8 cellular contexts compared by ENCODE assay signal in the genomic region with DNA sequence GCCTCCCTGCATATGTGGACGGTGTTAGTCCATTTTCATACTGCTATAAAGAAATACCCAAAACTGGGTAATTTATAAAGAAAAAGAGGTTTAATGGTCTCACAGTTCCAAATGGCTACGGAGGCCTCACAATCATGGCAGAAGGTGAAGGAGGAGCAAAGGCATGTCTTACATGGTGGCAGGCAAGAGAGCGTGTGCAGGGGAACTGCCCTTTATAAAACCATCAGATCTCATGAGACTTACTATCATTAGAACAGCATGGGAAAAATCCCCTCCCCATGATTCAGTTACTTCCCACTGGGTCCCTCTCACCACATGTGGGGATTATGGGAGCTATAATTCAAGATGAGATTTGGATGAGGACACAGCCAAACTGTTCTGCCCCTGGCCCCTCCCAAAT. TPM values are rescaled to one million over a fixed set of nuclear protein-coding genes. Genes with fewer than 3 reads are reported as not detected.
DNase-seq lines count a peak whose midpoint lies in the region; ATAC-seq and TF ChIP-seq lines count a peak whose summit lies in the region.
"Not testable (repeated sequence)": the region's sequence is repeated elsewhere in the genome, so short reads cannot be mapped to it uniquely, and the experiment has no call there.

No MANE protein-coding gene starts in this region.

- not testable (repeated sequence) for H3K9me2 ChIP-seq in GM23248 (ENCODE audit: insufficient read depth); OCI-LY1 (ENCODE audit: low read depth, low read length)

- H3K4me3 Mint-ChIP-seq in activated CD8-positive, alpha-beta T cell treated with anti-CD3 and anti-CD28 coated beads, Interleukin-2, amount 10 ng/mL, durations not matched to agents 7 days and 5 days = peak overlapping the region; percentile 99
- H3K4me3 Mint-ChIP-seq in brain (peak overlapping the region; percentile 100), natural killer cell (peak overlapping the region; percentile 99)
- H3K4me3 Mint-ChIP-seq in stimulated activated memory B cell treated with anti-CD40 and anti-IgM and Interleukin-4, amounts not matched to agents 10 μg/mL and 1 μg/mL and 100 μg/mL, for 72 hours = peak overlapping the region; percentile 97

- in situ Hi-C loops in GM23248 (cut with MboI) = not testable (repeated sequence)

- not testable (repeated sequence) for H3K9me3 Mint-ChIP-seq in activated CD8-positive, alpha-beta T cell treated with anti-CD3 and anti-CD28 coated beads, Interleukin-2, amount 10 ng/mL, durations not matched to agents 7 days and 5 days (ENCODE audit: insufficient read depth); natural killer cell; stimulated activated memory B cell treated with anti-CD40 and anti-IgM and Interleukin-4, amounts not matched to agents 10 μg/mL and 1 μg/mL and 100 μg/mL, for 72 hours
- H3K9me3 Mint-ChIP-seq in brain = peaks cover 3 to 16% (median 10%) of the 10 kb centered on the region in 5 experiments

- 94 to 98% methylated on average over 3 of the region's 3 CpGs for WGBS in GM23248 (ENCODE audit: low coverage in 1 of 2, low lambda C conversion rate in 2 of 2, missing lambda C conversion rate in 2 of 2), 2 experiments

- DNase-seq in GM23248; activated CD8-positive, alpha-beta T cell treated with anti-CD3 and anti-CD28 coated beads, Interleukin-2, amount 10 ng/mL, durations not matched to agents 7 days and 5 days; cardiac muscle cell (ENCODE audit: low read depth in 1 of 2, low spot score in 1 of 2); natural killer cell: not testable (repeated sequence)

- H3K4me1 Mint-ChIP-seq in activated CD8-positive, alpha-beta T cell treated with anti-CD3 and anti-CD28 coated beads, Interleukin-2, amount 10 ng/mL, durations not matched to agents 7 days and 5 days (ENCODE audit: low read depth) = peaks cover 29% of the 10 kb centered on the region
- H3K4me1 Mint-ChIP-seq in brain (peaks cover 58% of the 10 kb centered on the region), natural killer cell (peaks cover 48 to 50% of the 10 kb centered on the region in 2 donors)
- H3K4me1 Mint-ChIP-seq in stimulated activated memory B cell treated with anti-CD40 and anti-IgM and Interleukin-4, amounts not matched to agents 10 μg/mL and 1 μg/mL and 100 μg/mL, for 72 hours = peaks cover 39% of the 10 kb centered on the region

- H3K9ac ChIP-seq in GM23248 = peak overlapping the region; percentile 88
- not testable (repeated sequence) for H3K9ac ChIP-seq in OCI-LY1 (ENCODE audit: low read length)

- peak overlapping the region; percentile 97 for H3K4me3 ChIP-seq in GM23248
- H3K4me3 ChIP-seq in OCI-LY1 (ENCODE audit: low read depth, low read length, poor library complexity, severe bottlenecking) = peak overlapping the region; percentile 80
- H3K4me3 ChIP-seq in cardiac muscle cell = peak overlapping the region; percentile 58

- peaks cover 32% of the 10 kb centered on the region for H3K36me3 Mint-ChIP-seq in activated CD8-positive, alpha-beta T cell treated with anti-CD3 and anti-CD28 coated beads, Interleukin-2, amount 10 ng/mL, durations not matched to agents 7 days and 5 days (ENCODE audit: low read depth)
- H3K36me3 Mint-ChIP-seq in brain = peaks cover 45% of the 10 kb centered on the region
- H3K36me3 Mint-ChIP-seq in natural killer cell = not testable (repeated sequence)
- peaks cover 39% of the 10 kb centered on the region for H3K36me3 Mint-ChIP-seq in stimulated activated memory B cell treated with anti-CD40 and anti-IgM and Interleukin-4, amounts not matched to agents 10 μg/mL and 1 μg/mL and 100 μg/mL, for 72 hours

- H3K4me2 ChIP-seq in GM23248 (ENCODE audit: unreplicated experiment) (peak overlapping the region; percentile 83), OCI-LY1 (ENCODE audit: low read length) (peak overlapping the region; percentile 84)

- not testable (repeated sequence) for H3K27me3 ChIP-seq in GM23248 (replicated peaks; ENCODE audit: insufficient read depth); OCI-LY1 (ENCODE audit: insufficient read depth, low read length); cardiac muscle cell

- H3K79me2 ChIP-seq in GM23248 (ENCODE audit: insufficient read depth) = peaks cover 25% of the 10 kb centered on the region
- H3K79me2 ChIP-seq in OCI-LY1 (ENCODE audit: insufficient read depth, low read length) = not testable (repeated sequence)

- H3K36me3 ChIP-seq in GM23248 (ENCODE audit: low read depth); cardiac muscle cell: not testable (repeated sequence)
- peaks cover 28% of the 10 kb centered on the region for H3K36me3 ChIP-seq in OCI-LY1 (ENCODE audit: insufficient read depth, low read length)

- peak overlapping the region; percentile 92; the same call in 1 of the 2 replicates for H2AFZ ChIP-seq in GM23248
- not testable (repeated sequence) for H2AFZ ChIP-seq in OCI-LY1 (ENCODE audit: low read length)

- POLR2A ChIA-PET in activated CD8-positive, alpha-beta T cell treated with anti-CD3 and anti-CD28 coated beads, Interleukin-2, amount 10 ng/mL, durations not matched to agents 7 days and 5 days (lab: Charles Lee) = not testable (repeated sequence)

- H3K27ac ChIP-seq in 22Rv1 = peak overlapping the region; percentile 93
- H3K27ac ChIP-seq in GM23248; OCI-LY1 (ENCODE audit: low read depth, low read length, poor library complexity, severe bottlenecking); cardiac muscle cell: not testable (repeated sequence)

- H3F3A ChIP-seq in GM23248 (ENCODE audit: insufficient read depth) = peaks cover 14% of the 10 kb centered on the region
- not testable (repeated sequence) for H3F3A ChIP-seq in OCI-LY1 (ENCODE audit: insufficient read depth, low read length)

- TF ChIP-seq CTCF in 22Rv1 (IDR thresholded peaks at IDR 0.05); OCI-LY1 (IDR thresholded peaks at IDR 0.05; ENCODE audit: low read length); brain (conservative IDR thresholded peaks at IDR 0.05); cardiac muscle cell (IDR thresholded peaks at IDR 0.05; ENCODE audit: low read depth, low read length); natural killer cell (IDR thresholded peaks at IDR 0.05): not testable (repeated sequence)

- ATAC-seq in activated CD8-positive, alpha-beta T cell treated with anti-CD3 and anti-CD28 coated beads, Interleukin-2, amount 10 ng/mL, durations not matched to agents 7 days and 5 days; natural killer cell; stimulated activated memory B cell treated with anti-CD40 and anti-IgM and Interleukin-4, amounts not matched to agents 10 μg/mL and 1 μg/mL and 100 μg/mL, for 72 hours: not testable (repeated sequence)

- CTCF ChIA-PET in activated CD8-positive, alpha-beta T cell treated with anti-CD3 and anti-CD28 coated beads, Interleukin-2, amount 10 ng/mL, durations not matched to agents 7 days and 5 days (lab: Charles Lee) = not testable (repeated sequence)

- intact Hi-C loops in natural killer cell (cut with micrococcal nuclease) = not testable (repeated sequence)

- H3K4me1 ChIP-seq in GM23248 (ENCODE audit: insufficient read depth) (peaks cover 25% of the 10 kb centered on the region), OCI-LY1 (ENCODE audit: insufficient read depth, low read length, severe bottlenecking) (peaks cover 18% of the 10 kb centered on the region)
- H3K4me1 ChIP-seq in cardiac muscle cell (ENCODE audit: low read depth) = not testable (repeated sequence)

- H4K20me1 ChIP-seq in GM23248 (ENCODE audit: insufficient read depth); OCI-LY1 (ENCODE audit: insufficient read depth, low read length): not testable (repeated sequence)

- not testable (repeated sequence) for H3K9me3 ChIP-seq in GM23248 (ENCODE audit: low read depth); OCI-LY1 (ENCODE audit: low read length); cardiac muscle cell (ENCODE audit: low read depth)

- peak overlapping the region; percentile 90 for H3K27ac Mint-ChIP-seq in activated CD8-positive, alpha-beta T cell treated with anti-CD3 and anti-CD28 coated beads, Interleukin-2, amount 10 ng/mL, durations not matched to agents 7 days and 5 days
- H3K27ac Mint-ChIP-seq in brain = peak overlapping the region; percentile 30 to 100 (median 99)
- peak overlapping the region; percentile 94 to 97 for H3K27ac Mint-ChIP-seq in natural killer cell
- H3K27ac Mint-ChIP-seq in stimulated activated memory B cell treated with anti-CD40 and anti-IgM and Interleukin-4, amounts not matched to agents 10 μg/mL and 1 μg/mL and 100 μg/mL, for 72 hours = peak overlapping the region; percentile 95

- not testable (repeated sequence) for H3K27me3 Mint-ChIP-seq in activated CD8-positive, alpha-beta T cell treated with anti-CD3 and anti-CD28 coated beads, Interleukin-2, amount 10 ng/mL, durations not matched to agents 7 days and 5 days (ENCODE audit: low read depth); natural killer cell (ENCODE audit: low read depth in 2 of 2); stimulated activated memory B cell treated with anti-CD40 and anti-IgM and Interleukin-4, amounts not matched to agents 10 μg/mL and 1 μg/mL and 100 μg/mL, for 72 hours
- H3K27me3 Mint-ChIP-seq in brain = peaks cover 19% of the 10 kb centered on the region

RNA-seq across cellular contexts. Expression of gene BTD, which starts 1.3 kb away (rescaled TPM):
- total RNA-seq in GM23248 (2014; rRNA removed; shearing (Covaris generic)) = 24.2 and 48.0 TPM in 2 replicates
- 19.7 and 20.1 TPM in 2 replicates for polyA plus RNA-seq in GM23248 (2016; fragmentation: Nextera tagmentation; extraction: Ambion mirVana)
- 1 to 10 TPM; 7.1 to 7.5 TPM for total RNA-seq in activated CD8-positive, alpha-beta T cell treated with anti-CD3 and anti-CD28 coated beads, Interleukin-2, amount 10 ng/mL, durations not matched to agents 7 days and 5 days
- polyA plus RNA-seq in brain (ENCODE audit: insufficient read depth, low read depth, low replicate concordance) = 16.5 TPM
- 9.4 and 12.9 TPM in 2 replicates for total RNA-seq in cardiac muscle cell
- polyA plus RNA-seq in cardiac muscle cell = 13.8 and 14.4 TPM in 2 replicates
- total RNA-seq in natural killer cell = 10 to 100 TPM; 19.9 to 27.5 (median 23.6) TPM

RNA-seq across cellular contexts. Expression of gene HACL1, which starts 1.4 kb away (rescaled TPM):
- 13.4 and 14.3 TPM in 2 replicates for total RNA-seq in GM23248 (2014; rRNA removed; shearing (Covaris generic))
- 16.3 and 18.8 TPM in 2 replicates for polyA plus RNA-seq in GM23248 (2016; fragmentation: Nextera tagmentation; extraction: Ambion mirVana)
- 10 to 100 TPM; 23.9 to 24.9 TPM for total RNA-seq in activated CD8-positive, alpha-beta T cell treated with anti-CD3 and anti-CD28 coated beads, Interleukin-2, amount 10 ng/mL, durations not matched to agents 7 days and 5 days
- 10.7 TPM for polyA plus RNA-seq in brain (ENCODE audit: insufficient read depth, low read depth, low replicate concordance)
- total RNA-seq in cardiac muscle cell = 7.8 and 11.2 TPM in 2 replicates
- polyA plus RNA-seq in cardiac muscle cell = 11.0 and 24.6 TPM in 2 replicates
- total RNA-seq in natural killer cell = 10 to 100 TPM; 36.7 to 39.8 (median 37.3) TPM
